In genomic region chr9:5110867-5111681, GRCh38 we compare ENCODE assay signal across 17 cellular contexts.
"Had no signal": no experiment of that assay in that cellular context is flagged by ENCODE, and none has a peak within 500 bp of the region (broad histone marks: within the 10 kb centered on the region; RNA-seq: fewer than 3 reads in every experiment).

No MANE protein-coding gene starts in this region.

- H3K4me3 ChIP-seq: esophagus squamous epithelium, lower lobe of right lung, transverse colon had no signal

- H3K27me3 Mint-ChIP-seq: activated naive CD8-positive, alpha-beta T cell; dendritic cell treated with granulocyte-macrophage colony-stimulating factor and Interleukin-4, amounts not matched to agents 40 ng/mL and 50 ng/mL, for 4 days had no signal

- H3K9me3 Mint-ChIP-seq: natural killer cell had no signal

- H3K4me1 ChIP-seq: esophagus squamous epithelium, lower lobe of right lung, transverse colon had no signal

- H3K4me3 Mint-ChIP-seq: activated naive CD8-positive, alpha-beta T cell; activated T-helper 1 cell treated with anti-CD3 and anti-CD28 coated beads, Interleukin-12 subunit alpha, Interleukin-12 subunit beta, Interleukin-2, Interleukin-4 antibody, amounts not matched to agents 30 ng/mL and 10 ng/mL and 1 ng/mL, durations not matched to agents 14 hours and 24 hours and 36 hours; dendritic cell treated with granulocyte-macrophage colony-stimulating factor and Interleukin-4, amounts not matched to agents 40 ng/mL and 50 ng/mL, for 4 days; immature natural killer cell; natural killer cell had no signal

- H3K27ac ChIP-seq: esophagus squamous epithelium, lower lobe of right lung, neutrophil, transverse colon had no signal

- H3K9me3 ChIP-seq: lower lobe of right lung, neutrophil, transverse colon had no signal

- H3K27ac Mint-ChIP-seq: activated naive CD8-positive, alpha-beta T cell; activated T-helper 1 cell treated with anti-CD3 and anti-CD28 coated beads, Interleukin-12 subunit alpha, Interleukin-12 subunit beta, Interleukin-2, Interleukin-4 antibody, amounts not matched to agents 30 ng/mL and 10 ng/mL and 1 ng/mL, durations not matched to agents 14 hours and 24 hours and 36 hours; dendritic cell treated with granulocyte-macrophage colony-stimulating factor and Interleukin-4, amounts not matched to agents 40 ng/mL and 50 ng/mL, for 4 days; immature natural killer cell; natural killer cell had no signal

- ATAC-seq: natural killer cell had no signal

- H3K27me3 ChIP-seq: esophagus squamous epithelium, neutrophil, transverse colon had no signal

- H3K36me3 Mint-ChIP-seq: natural killer cell had no signal

- DNase-seq: activated CD4-positive, alpha-beta T cell treated with anti-CD3 and anti-CD28 coated beads, Interleukin-2, amount 50 U/mL, for 1 hour; activated CD4-positive, CD25-positive, alpha-beta regulatory T cell treated with anti-CD3 and anti-CD28 coated beads, Interleukin-2, amount 50 U/mL, for 72 hours; activated gamma-delta T cell treated with Interleukin-2 at 50 U/mL for 16 hours; activated T-cell treated with anti-CD3 and anti-CD28 coated beads for 4 hours; effector memory CD4-positive, alpha-beta T cell; esophagus squamous epithelium; immature natural killer cell; lower lobe of right lung; natural killer cell; stimulated activated CD4-positive, alpha-beta T cell treated with anti-CD3 and anti-CD28 coated beads, Interleukin-2, amount 100 ng/mL, for 24 hours; stimulated activated naive CD4-positive, alpha-beta T cell treated with Interleukin-2 at 50 U/mL for 16 hours; T1000; transverse colon had no signal

- H3K4me1 Mint-ChIP-seq: immature natural killer cell, natural killer cell had no signal
